Comparison of ENCODE assay signal across 13 cellular contexts in genomic region chr11:72238492-72239295, GRCh38. TPM values are rescaled to one million over a fixed set of nuclear protein-coding genes. Genes with fewer than 3 reads are reported as not detected.
DNase-seq lines count a peak whose midpoint lies in the region; ATAC-seq, FAIRE-seq and TF ChIP-seq lines count a peak whose summit lies in the region.
"Had no signal": no experiment of that assay in that cellular context is flagged by ENCODE, and none has a peak within 500 bp of the region (broad histone marks: within the 10 kb centered on the region; RNA-seq: fewer than 3 reads in every experiment).

No MANE protein-coding gene starts in this region.

- no peak overlapping the region for H3K4me3 Mint-ChIP-seq in activated naive CD8-positive, alpha-beta T cell treated with anti-CD3 and anti-CD28 coated beads, Interleukin-2, amount 10 ng/mL, durations not matched to agents 7 days and 5 days
- no peak overlapping the region for H3K4me3 Mint-ChIP-seq in activated naive CD8-positive, alpha-beta T cell treated with anti-CD3 and anti-CD28 coated beads, Interleukin-2, amount 50 U/mL, for 24 hours
- peak overlapping the region; percentile 86 for H3K4me3 Mint-ChIP-seq in type B pancreatic cell

- peaks cover 11% of the 10 kb centered on the region for H3K36me3 Mint-ChIP-seq in activated naive CD8-positive, alpha-beta T cell treated with anti-CD3 and anti-CD28 coated beads, Interleukin-2, amount 10 ng/mL, durations not matched to agents 7 days and 5 days
- peaks cover 6% of the 10 kb centered on the region for H3K36me3 Mint-ChIP-seq in activated naive CD8-positive, alpha-beta T cell treated with anti-CD3 and anti-CD28 coated beads, Interleukin-2, amount 50 U/mL, for 24 hours (ENCODE audit: low read depth)
- peaks cover 23% of the 10 kb centered on the region for H3K36me3 Mint-ChIP-seq in type B pancreatic cell

- no peak for TF ChIP-seq EP300 in HepG2 (IDR thresholded peaks at IDR 0.05; ENCODE audit: low read depth in 2 of 2, low read length in 2 of 2)
- no peak for TF ChIP-seq EP300 in HepG2 (CRISPR knock-in tag; IDR thresholded peaks at IDR 0.05; ENCODE audit: borderline replicate concordance)

- no peak overlapping the region for H3K27ac ChIP-seq in HepG2 (ENCODE audit: extremely low read length, insufficient read depth, low read length)
- H3K27ac ChIP-seq: epithelial cell of prostate, pancreas had no signal

- H3K9me3 Mint-ChIP-seq in activated naive CD8-positive, alpha-beta T cell treated with anti-CD3 and anti-CD28 coated beads, Interleukin-2, amount 10 ng/mL, durations not matched to agents 7 days and 5 days = peaks cover 1% of the 10 kb centered on the region
- H3K9me3 Mint-ChIP-seq in activated naive CD8-positive, alpha-beta T cell treated with anti-CD3 and anti-CD28 coated beads, Interleukin-2, amount 50 U/mL, for 24 hours = no peaks in the 10 kb centered on the region
- H3K9me3 Mint-ChIP-seq in type B pancreatic cell = peaks cover 6% of the 10 kb centered on the region

- peaks cover 45% of the 10 kb centered on the region for H3K27me3 Mint-ChIP-seq in activated naive CD8-positive, alpha-beta T cell treated with anti-CD3 and anti-CD28 coated beads, Interleukin-2, amount 10 ng/mL, durations not matched to agents 7 days and 5 days
- peaks cover 44% of the 10 kb centered on the region for H3K27me3 Mint-ChIP-seq in activated naive CD8-positive, alpha-beta T cell treated with anti-CD3 and anti-CD28 coated beads, Interleukin-2, amount 50 U/mL, for 24 hours
- peaks cover 43% of the 10 kb centered on the region for H3K27me3 Mint-ChIP-seq in type B pancreatic cell

- in situ Hi-C loops in HepG2 (cut with HindIII; ENCODE audit: extremely low pct_ligation_motif_present, low pct_unique_long_range_greater_than_20kb) = no loop called here

- 94% methylated on average over 26 of the region's 26 CpGs for WGBS in HepG2 (ENCODE audit: low lambda C conversion rate)

- no peak for TF ChIP-seq RAD21 in HepG2 (CRISPR knock-in tag; IDR thresholded peaks at IDR 0.05)

- no TSS peak for BruUV-seq in HepG2 (replicated peaks; lab: Mats Ljungman, UMichigan)

- no peak overlapping the region for H3K4me2 ChIP-seq in HepG2 (ENCODE audit: low read depth, low read length)

- FAIRE-seq in HepG2 (lab: Jason Lieb, UNC) = no peak
- no peak for FAIRE-seq in GM19239 (lab: Jason Lieb, UNC)
- FAIRE-seq: keratinocyte, pancreas had no signal

- H3K9ac ChIP-seq in adipocyte (ENCODE audit: low read length) = peak overlapping the region; percentile 67
- no peak overlapping the region for H3K9ac ChIP-seq in HepG2 (ENCODE audit: insufficient read depth, low read depth, low read length)

- peaks cover 21% of the 10 kb centered on the region for H3K27me3 ChIP-seq in adipocyte (replicated peaks; ENCODE audit: control insufficient read depth, insufficient read depth, low read length)
- H3K27me3 ChIP-seq in HepG2 (ENCODE audit: control insufficient read depth in 1 of 2, insufficient read depth in 2 of 2, low read length in 2 of 2) = peaks cover 2 to 35% of the 10 kb centered on the region in 2 experiments; a peak in 4 of 5 replicates

- DNase-seq in activated naive CD8-positive, alpha-beta T cell treated with anti-CD3 and anti-CD28 coated beads, Interleukin-2, amount 10 ng/mL, durations not matched to agents 7 days and 5 days = peak; percentile 24
- DNase-seq in activated naive CD8-positive, alpha-beta T cell treated with anti-CD3 and anti-CD28 coated beads, Interleukin-2, amount 50 U/mL, for 24 hours = no peak
- DNase-seq in adipocyte (ENCODE audit: low read depth) (no peak), HepG2 (ENCODE audit: low spot score) (no peak), type B pancreatic cell (ENCODE audit: extremely low spot score, unreplicated experiment) (no peak), GM19239 (ENCODE audit: insufficient read length, low spot score) (no peak), MV-4-11 (lab: John Stamatoyannopoulos, UW) (no peak)
- no peak for DNase-seq in stimulated activated CD4-positive, alpha-beta T cell treated with anti-CD3 and anti-CD28 coated beads, Interleukin-1b, Interleukin-23, amount 100 ng/mL, for 48 hours

- CTCF ChIA-PET in HepG2 (lab: Yijun Ruan, JAX; ENCODE audit: low intra/inter-chr PET ratio, low total read pairs) = no interaction called here

- no peak overlapping the region for H3K27ac Mint-ChIP-seq in activated naive CD8-positive, alpha-beta T cell treated with anti-CD3 and anti-CD28 coated beads, Interleukin-2, amount 10 ng/mL, durations not matched to agents 7 days and 5 days
- no peak overlapping the region for H3K27ac Mint-ChIP-seq in activated naive CD8-positive, alpha-beta T cell treated with anti-CD3 and anti-CD28 coated beads, Interleukin-2, amount 50 U/mL, for 24 hours
- H3K27ac Mint-ChIP-seq in type B pancreatic cell = no peak overlapping the region

- intact Hi-C loops in HepG2 (cut with micrococcal nuclease; ENCODE audit: unreplicated experiment) = loop anchor here (2.0 kb wide), 1 partner anchor 14 kb away; the partner anchor contains the start of gene INPPL1

- H4K20me1 ChIP-seq in HepG2 (ENCODE audit: insufficient read depth, low read length) = no peaks in the 10 kb centered on the region

- H2AFZ ChIP-seq in HepG2 (ENCODE audit: low read length) = no peak overlapping the region

- H3K4me3 ChIP-seq in adipocyte (ENCODE audit: low read length) (no peak overlapping the region), HepG2 (replicated peaks in 1 of 3; ENCODE audit: insufficient read depth in 1 of 3, low read depth in 2 of 3, low read length in 3 of 3) (no peak overlapping the region)
- H3K4me3 ChIP-seq: HAP-1 had no signal

- no peaks in the 10 kb centered on the region for H3K79me2 ChIP-seq in HepG2 (ENCODE audit: insufficient read depth, low read length)

- no peaks in the 10 kb centered on the region for H3K9me3 ChIP-seq in adipocyte (ENCODE audit: control insufficient read depth, low read length)
- no peaks in the 10 kb centered on the region for H3K9me3 ChIP-seq in HepG2 (ENCODE audit: low read length)
- H3K9me3 ChIP-seq: HAP-1, pancreas had no signal

- H3K36me3 ChIP-seq in adipocyte (ENCODE audit: control insufficient read depth, insufficient read depth, low read length, severe bottlenecking) (peaks cover 48% of the 10 kb centered on the region), HepG2 (replicated peaks in 1 of 2; ENCODE audit: control insufficient read depth in 1 of 2, insufficient read depth in 2 of 2, low read length in 2 of 2) (peaks cover 6 to 18% of the 10 kb centered on the region in 2 experiments; a peak in 4 of 5 replicates)

- TF ChIP-seq CTCF in HepG2 (CRISPR knock-in tag; IDR thresholded peaks at IDR 0.05) (no peak), type B pancreatic cell (conservative IDR thresholded peaks at IDR 0.05) (no peak)

- POLR2A ChIA-PET in activated naive CD8-positive, alpha-beta T cell treated with anti-CD3 and anti-CD28 coated beads, Interleukin-2, amount 10 ng/mL, durations not matched to agents 7 days and 5 days (lab: Charles Lee) = interaction anchor here (0.6 to 1.6 kb wide), 2 partner anchors 15 to 21 kb away, joined by 3 to 6 read pairs; no protein-coding TSS in a partner anchor
- POLR2A ChIA-PET in HepG2 (lab: Yijun Ruan, JAX) = interaction anchor here (1.0 kb wide), 1 partner anchor 192 kb away, joined by 4 read pairs; no protein-coding TSS in a partner anchor

- ATAC-seq in activated naive CD8-positive, alpha-beta T cell treated with anti-CD3 and anti-CD28 coated beads, Interleukin-2, amount 10 ng/mL, durations not matched to agents 7 days and 5 days (ENCODE audit: low read depth) = no peak
- ATAC-seq in activated naive CD8-positive, alpha-beta T cell treated with anti-CD3 and anti-CD28 coated beads, Interleukin-2, amount 50 U/mL, for 24 hours = no peak
- ATAC-seq in HepG2 = no peak

- TF ChIP-seq POLR2A in HepG2 (IDR thresholded peaks at IDR 0.05; ENCODE audit: insufficient read depth in 1 of 2, low read depth in 2 of 2, low read length in 2 of 2) = no peak

- peaks cover 18% of the 10 kb centered on the region for H3K4me1 Mint-ChIP-seq in activated naive CD8-positive, alpha-beta T cell treated with anti-CD3 and anti-CD28 coated beads, Interleukin-2, amount 10 ng/mL, durations not matched to agents 7 days and 5 days
- H3K4me1 Mint-ChIP-seq in activated naive CD8-positive, alpha-beta T cell treated with anti-CD3 and anti-CD28 coated beads, Interleukin-2, amount 50 U/mL, for 24 hours = peaks cover 19% of the 10 kb centered on the region
- H3K4me1 Mint-ChIP-seq in type B pancreatic cell (ENCODE audit: unreplicated experiment) = peaks cover 21% of the 10 kb centered on the region

- peaks cover 9% of the 10 kb centered on the region for H3K4me1 ChIP-seq in adipocyte (ENCODE audit: control insufficient read depth, insufficient read depth, low read length)
- peaks cover 17% of the 10 kb centered on the region for H3K4me1 ChIP-seq in HepG2 (ENCODE audit: insufficient read depth, low read length)

RNA-seq across cellular contexts. Expression of gene PHOX2A, which starts 5.3 kb away (rescaled TPM):
- total RNA-seq in activated naive CD8-positive, alpha-beta T cell treated with anti-CD3 and anti-CD28 coated beads, Interleukin-2, amount 10 ng/mL, durations not matched to agents 7 days and 5 days = not detected
- total RNA-seq in HepG2 (2016; rRNA removed; fragmentation: Illumina TruSeq; extraction: Trizol) = not detected in 2 replicates
- total RNA-seq in HepG2 (2016; cell fraction: cytosol; rRNA removed; fragmentation: Illumina TruSeq; extraction: Trizol; ENCODE audit: low read depth) = not detected in 2 replicates
- not detected in 2 replicates for total RNA-seq in HepG2 (2016; cell fraction: insoluble cytoplasmic fraction; rRNA removed; fragmentation: Illumina TruSeq; extraction: Trizol)
- not detected in 2 replicates for total RNA-seq in HepG2 (2016; cell fraction: membrane; rRNA removed; fragmentation: Illumina TruSeq; extraction: Trizol)
- not detected in 2 replicates for total RNA-seq in HepG2 (2016; cell fraction: nucleus; rRNA removed; fragmentation: Illumina TruSeq; extraction: Trizol)
- not detected in 2 replicates for polyA plus RNA-seq in HepG2 (2011; rRNA removed)
- polyA plus RNA-seq in HepG2 (2011; cell fraction: cytosol; rRNA removed) = not detected in 2 replicates
- not detected in 2 replicates for polyA plus RNA-seq in HepG2 (2011; cell fraction: nucleus; rRNA removed)
- not detected in 2 replicates for polyA plus RNA-seq in HepG2 (2012)
- not detected in 2 replicates for polyA plus RNA-seq in HepG2 (2016; cell fraction: cytosol; fragmentation: Illumina TruSeq; extraction: Trizol; ENCODE audit: low read depth)
- polyA plus RNA-seq in HepG2 (2016; cell fraction: insoluble cytoplasmic fraction; fragmentation: Illumina TruSeq; extraction: Trizol; ENCODE audit: low read depth) = not detected in 2 replicates
- polyA plus RNA-seq in HepG2 (2016; cell fraction: membrane; fragmentation: Illumina TruSeq; extraction: Trizol; ENCODE audit: low read depth) = not detected in 2 replicates
- not detected in 2 replicates for polyA plus RNA-seq in HepG2 (2016; cell fraction: nucleus; fragmentation: Illumina TruSeq; extraction: Trizol; ENCODE audit: insufficient read depth, low read depth)
- polyA minus RNA-seq in HepG2 (2011; rRNA and poly(A)+ RNA removed; ENCODE audit: low replicate concordance) = not detected in 2 replicates
- not detected in 2 replicates for polyA minus RNA-seq in HepG2 (2011; cell fraction: cytosol; rRNA and poly(A)+ RNA removed)
- polyA minus RNA-seq in HepG2 (2011; cell fraction: nucleus; rRNA and poly(A)+ RNA removed) = not detected in 2 replicates
- total RNA-seq in type B pancreatic cell (ENCODE audit: low replicate concordance) = 2.8 and 3.0 TPM in 2 replicates
- total RNA-seq: activated CD8-positive, alpha-beta memory T cell treated with anti-CD3 and anti-CD28 coated beads for 36 hours had no signal
- polyA plus RNA-seq: keratinocyte had no signal

RNA-seq across cellular contexts. Expression of gene INPPL1, which starts 14.1 kb away (rescaled TPM):
- total RNA-seq in activated naive CD8-positive, alpha-beta T cell treated with anti-CD3 and anti-CD28 coated beads, Interleukin-2, amount 10 ng/mL, durations not matched to agents 7 days and 5 days = 100 to 1,000 TPM; 166 to 171 TPM
- total RNA-seq in HepG2 (2016; rRNA removed; fragmentation: Illumina TruSeq; extraction: Trizol) (14.4 and 29.1 TPM in 2 replicates), type B pancreatic cell (ENCODE audit: low replicate concordance) (179 and 231 TPM in 2 replicates)
- total RNA-seq in HepG2 (2016; cell fraction: cytosol; rRNA removed; fragmentation: Illumina TruSeq; extraction: Trizol; ENCODE audit: low read depth) = 21.4 and 25.1 TPM in 2 replicates
- 10.8 and 29.6 TPM in 2 replicates for total RNA-seq in HepG2 (2016; cell fraction: insoluble cytoplasmic fraction; rRNA removed; fragmentation: Illumina TruSeq; extraction: Trizol)
- 10.1 and 10.8 TPM in 2 replicates for total RNA-seq in HepG2 (2016; cell fraction: membrane; rRNA removed; fragmentation: Illumina TruSeq; extraction: Trizol)
- total RNA-seq in HepG2 (2016; cell fraction: nucleus; rRNA removed; fragmentation: Illumina TruSeq; extraction: Trizol) = 31.6 and 36.2 TPM in 2 replicates
- 66.9 and 80.4 TPM in 2 replicates for polyA plus RNA-seq in HepG2 (2011; rRNA removed)
- 19.0 and 23.6 TPM in 2 replicates for polyA plus RNA-seq in HepG2 (2011; cell fraction: cytosol; rRNA removed)
- polyA plus RNA-seq in HepG2 (2011; cell fraction: nucleus; rRNA removed) = 500 and 631 TPM in 2 replicates
- 32.6 and 49.5 TPM in 2 replicates for polyA plus RNA-seq in HepG2 (2012)
- 1.8 and 1.9 TPM in 2 replicates for polyA plus RNA-seq in HepG2 (2016; cell fraction: cytosol; fragmentation: Illumina TruSeq; extraction: Trizol; ENCODE audit: low read depth)
- 10.8 and 14.0 TPM in 2 replicates for polyA plus RNA-seq in HepG2 (2016; cell fraction: insoluble cytoplasmic fraction; fragmentation: Illumina TruSeq; extraction: Trizol; ENCODE audit: low read depth)
- 4.2 and 4.9 TPM in 2 replicates for polyA plus RNA-seq in HepG2 (2016; cell fraction: membrane; fragmentation: Illumina TruSeq; extraction: Trizol; ENCODE audit: low read depth)
- 127 and 134 TPM in 2 replicates for polyA plus RNA-seq in HepG2 (2016; cell fraction: nucleus; fragmentation: Illumina TruSeq; extraction: Trizol; ENCODE audit: insufficient read depth, low read depth)
- 73.5 and 218 TPM in 2 replicates for polyA minus RNA-seq in HepG2 (2011; rRNA and poly(A)+ RNA removed; ENCODE audit: low replicate concordance)
- polyA minus RNA-seq in HepG2 (2011; cell fraction: cytosol; rRNA and poly(A)+ RNA removed) = 27.6 and 29.9 TPM in 2 replicates
- 106 and 116 TPM in 2 replicates for polyA minus RNA-seq in HepG2 (2011; cell fraction: nucleus; rRNA and poly(A)+ RNA removed)

RNA-seq across cellular contexts. Expression of gene FOLR2, which starts 22.1 kb away (rescaled TPM):
- total RNA-seq in activated naive CD8-positive, alpha-beta T cell treated with anti-CD3 and anti-CD28 coated beads, Interleukin-2, amount 10 ng/mL, durations not matched to agents 7 days and 5 days = under 1 TPM in 1 of 2 experiments, not detected in 1; 0.33 TPM
- not detected in 2 replicates for total RNA-seq in HepG2 (2016; rRNA removed; fragmentation: Illumina TruSeq; extraction: Trizol)
- total RNA-seq in HepG2 (2016; cell fraction: cytosol; rRNA removed; fragmentation: Illumina TruSeq; extraction: Trizol; ENCODE audit: low read depth) = not detected in 2 replicates
- total RNA-seq in HepG2 (2016; cell fraction: insoluble cytoplasmic fraction; rRNA removed; fragmentation: Illumina TruSeq; extraction: Trizol) = not detected in 2 replicates
- total RNA-seq in HepG2 (2016; cell fraction: membrane; rRNA removed; fragmentation: Illumina TruSeq; extraction: Trizol) = not detected in 2 replicates
- total RNA-seq in HepG2 (2016; cell fraction: nucleus; rRNA removed; fragmentation: Illumina TruSeq; extraction: Trizol) = not detected in 2 replicates
- 0.09 and 0.33 TPM in 2 replicates for polyA plus RNA-seq in HepG2 (2011; rRNA removed)
- 0.15 TPM in 2 replicates for polyA plus RNA-seq in HepG2 (2011; cell fraction: cytosol; rRNA removed)
- polyA plus RNA-seq in HepG2 (2011; cell fraction: nucleus; rRNA removed) = not detected in 2 replicates
- polyA plus RNA-seq in HepG2 (2012) = 0.15 and 0.23 TPM in 2 replicates
- 0.15 TPM in 1 of 2 replicates, not detected in the other for polyA plus RNA-seq in HepG2 (2016; cell fraction: cytosol; fragmentation: Illumina TruSeq; extraction: Trizol; ENCODE audit: low read depth)
- not detected in 2 replicates for polyA plus RNA-seq in HepG2 (2016; cell fraction: insoluble cytoplasmic fraction; fragmentation: Illumina TruSeq; extraction: Trizol; ENCODE audit: low read depth)
- polyA plus RNA-seq in HepG2 (2016; cell fraction: membrane; fragmentation: Illumina TruSeq; extraction: Trizol; ENCODE audit: low read depth) = not detected in 2 replicates
- not detected in 2 replicates for polyA plus RNA-seq in HepG2 (2016; cell fraction: nucleus; fragmentation: Illumina TruSeq; extraction: Trizol; ENCODE audit: insufficient read depth, low read depth)
- 0.21 and 0.86 TPM in 2 replicates for polyA minus RNA-seq in HepG2 (2011; rRNA and poly(A)+ RNA removed; ENCODE audit: low replicate concordance)
- polyA minus RNA-seq in HepG2 (2011; cell fraction: cytosol; rRNA and poly(A)+ RNA removed) = not detected in 2 replicates
- polyA minus RNA-seq in HepG2 (2011; cell fraction: nucleus; rRNA and poly(A)+ RNA removed) = not detected in 2 replicates
- total RNA-seq in type B pancreatic cell (ENCODE audit: low replicate concordance) = not detected in 2 replicates
- total RNA-seq: activated CD8-positive, alpha-beta memory T cell treated with anti-CD3 and anti-CD28 coated beads for 36 hours had no signal
- polyA plus RNA-seq: keratinocyte had no signal

RNA-seq across cellular contexts. Expression of gene FOLR1, which starts 46.8 kb away (rescaled TPM):
- not detected for total RNA-seq in activated naive CD8-positive, alpha-beta T cell treated with anti-CD3 and anti-CD28 coated beads, Interleukin-2, amount 10 ng/mL, durations not matched to agents 7 days and 5 days
- total RNA-seq in HepG2 (2016; rRNA removed; fragmentation: Illumina TruSeq; extraction: Trizol) (not detected in 2 replicates), type B pancreatic cell (ENCODE audit: low replicate concordance) (2.7 and 6.7 TPM in 2 replicates)
- not detected in 2 replicates for total RNA-seq in HepG2 (2016; cell fraction: cytosol; rRNA removed; fragmentation: Illumina TruSeq; extraction: Trizol; ENCODE audit: low read depth)
- total RNA-seq in HepG2 (2016; cell fraction: insoluble cytoplasmic fraction; rRNA removed; fragmentation: Illumina TruSeq; extraction: Trizol) = not detected in 2 replicates
- not detected in 2 replicates for total RNA-seq in HepG2 (2016; cell fraction: membrane; rRNA removed; fragmentation: Illumina TruSeq; extraction: Trizol)
- not detected in 2 replicates for total RNA-seq in HepG2 (2016; cell fraction: nucleus; rRNA removed; fragmentation: Illumina TruSeq; extraction: Trizol)
- polyA plus RNA-seq in HepG2 (2011; rRNA removed) = 0.20 and 0.26 TPM in 2 replicates
- 0.12 and 0.17 TPM in 2 replicates for polyA plus RNA-seq in HepG2 (2011; cell fraction: cytosol; rRNA removed)
- 0.23 TPM in 1 of 2 replicates, not detected in the other for polyA plus RNA-seq in HepG2 (2011; cell fraction: nucleus; rRNA removed)
- not detected in 2 replicates for polyA plus RNA-seq in HepG2 (2012)
- polyA plus RNA-seq in HepG2 (2016; cell fraction: cytosol; fragmentation: Illumina TruSeq; extraction: Trizol; ENCODE audit: low read depth) = not detected in 2 replicates
- polyA plus RNA-seq in HepG2 (2016; cell fraction: insoluble cytoplasmic fraction; fragmentation: Illumina TruSeq; extraction: Trizol; ENCODE audit: low read depth) = not detected in 2 replicates
- polyA plus RNA-seq in HepG2 (2016; cell fraction: membrane; fragmentation: Illumina TruSeq; extraction: Trizol; ENCODE audit: low read depth) = not detected in 2 replicates
- not detected in 2 replicates for polyA plus RNA-seq in HepG2 (2016; cell fraction: nucleus; fragmentation: Illumina TruSeq; extraction: Trizol; ENCODE audit: insufficient read depth, low read depth)
- 188 TPM in 1 of 2 replicates, not detected in the other for polyA minus RNA-seq in HepG2 (2011; rRNA and poly(A)+ RNA removed; ENCODE audit: low replicate concordance)
- 1.3 and 1.7 TPM in 2 replicates for polyA minus RNA-seq in HepG2 (2011; cell fraction: cytosol; rRNA and poly(A)+ RNA removed)
- polyA minus RNA-seq in HepG2 (2011; cell fraction: nucleus; rRNA and poly(A)+ RNA removed) = 0.62 and 0.90 TPM in 2 replicates
- total RNA-seq: activated CD8-positive, alpha-beta memory T cell treated with anti-CD3 and anti-CD28 coated beads for 36 hours had no signal
